In the genomic region with DNA sequence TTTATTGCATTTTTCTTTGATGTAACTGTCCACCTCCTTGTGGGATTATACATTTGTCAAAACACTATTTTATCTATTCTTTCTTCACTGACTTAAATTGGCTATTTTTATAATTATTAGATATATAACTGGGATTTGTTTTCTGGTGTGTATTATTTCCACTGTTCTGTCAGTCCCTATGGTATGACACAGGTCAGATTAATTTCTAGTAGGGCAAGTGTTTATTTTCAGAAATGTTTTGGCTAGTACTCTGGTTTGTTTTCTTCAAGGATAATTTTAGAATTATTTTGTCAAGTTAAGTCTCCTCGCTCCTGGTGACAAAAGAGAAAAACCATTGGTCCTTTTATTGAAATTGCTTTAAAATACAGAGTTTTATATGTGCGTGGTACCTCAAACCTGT, we compare ENCODE assay signal across 22 cellular contexts.
"Had no signal": no experiment of that assay in that cellular context is flagged by ENCODE, and none has a peak within 500 bp of the region (broad histone marks: within the 10 kb centered on the region; RNA-seq: fewer than 3 reads in every experiment).

No MANE protein-coding gene starts in this region.

- ATAC-seq: left colon, left lung, lower lobe of right lung, right cardiac atrium, sciatic nerve had no signal

- H3K27me3 Mint-ChIP-seq: naive B cell; stimulated activated naive CD8-positive, alpha-beta T cell treated with anti-CD3 and anti-CD28 coated beads, Interleukin-15, Interleukin-2, amounts not matched to agents 100 ng/mL and 50 ng/mL, for 24 hours had no signal

- H3K9me3 Mint-ChIP-seq: mesothelial cell of epicardium; naive B cell; stimulated activated naive CD8-positive, alpha-beta T cell treated with anti-CD3 and anti-CD28 coated beads, Interleukin-15, Interleukin-2, amounts not matched to agents 100 ng/mL and 50 ng/mL, for 24 hours had no signal

- DNase-seq: head of caudate nucleus; hippocampal formation; left colon; left lung; lower lobe of right lung; mammary epithelial cell; mesendoderm; naive B cell; ovary; retina; right cardiac atrium; stimulated activated CD4-positive, alpha-beta T cell treated with anti-CD3 and anti-CD28 coated beads, Interleukin-12 subunit alpha, Interleukin-12 subunit beta, amount 100 ng/mL, for 4 hours; stimulated activated CD4-positive, alpha-beta T cell treated with anti-CD3 and anti-CD28 coated beads, Interleukin-15, amount 100 ng/mL, for 24 hours; stimulated activated CD4-positive, alpha-beta T cell treated with anti-CD3 and anti-CD28 coated beads, Interleukin-2, amount 100 ng/mL, for 24 hours; stimulated activated CD4-positive, alpha-beta T cell treated with anti-CD3 and anti-CD28 coated beads, Interleukin-4, amount 100 ng/mL, for 1 hour; stimulated activated naive CD4-positive, alpha-beta T cell; tibial artery; trophoblast cell; uterus had no signal

- H3K27ac Mint-ChIP-seq: mesothelial cell of epicardium; stimulated activated naive CD8-positive, alpha-beta T cell treated with anti-CD3 and anti-CD28 coated beads, Interleukin-15, Interleukin-2, amounts not matched to agents 100 ng/mL and 50 ng/mL, for 24 hours had no signal

- H3K4me1 Mint-ChIP-seq: mesothelial cell of epicardium had no signal

- H3K4me3 Mint-ChIP-seq: mesothelial cell of epicardium; naive B cell; stimulated activated naive CD8-positive, alpha-beta T cell treated with anti-CD3 and anti-CD28 coated beads, Interleukin-15, Interleukin-2, amounts not matched to agents 100 ng/mL and 50 ng/mL, for 24 hours had no signal
